In the genomic region with DNA sequence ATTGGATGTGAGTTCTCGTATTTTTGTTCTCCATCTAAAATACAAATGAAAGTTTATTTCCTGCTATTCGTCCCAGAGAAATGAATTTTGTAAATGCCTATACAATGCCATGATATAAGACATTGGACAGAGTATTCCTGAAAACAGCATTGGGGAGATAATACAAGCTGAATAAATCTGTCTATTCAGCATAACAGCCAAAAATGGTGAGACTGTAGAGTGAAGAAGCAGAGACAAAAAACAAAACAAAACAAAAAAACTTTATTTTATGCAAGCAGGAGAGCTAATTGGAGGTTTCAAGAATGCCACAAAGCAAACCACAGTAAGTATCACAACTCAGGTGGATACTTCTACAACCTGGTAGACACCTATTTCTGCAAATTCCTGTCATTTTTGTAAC, we compare ENCODE assay signal across 22 cellular contexts.
A peak's percentile ranks its signal among the peaks of the same experiment; 100 is the strongest.
DNase-seq lines count a peak whose midpoint lies in the region; ATAC-seq, FAIRE-seq and TF ChIP-seq lines count a peak whose summit lies in the region.
"Had no signal": no experiment of that assay in that cellular context is flagged by ENCODE, and none has a peak within 500 bp of the region (broad histone marks: within the 10 kb centered on the region; RNA-seq: fewer than 3 reads in every experiment).

No MANE protein-coding gene starts in this region.

- H3K4me1 ChIP-seq in MM.1S (ENCODE audit: low read length) (0 out of 2 replicates have a peak, but pooled peaks cover 3% of the 10 kb centered on the region), K562 (replicated peaks in 1 of 2; ENCODE audit: control insufficient read depth in 2 of 2, insufficient read depth in 2 of 2, low read length in 2 of 2) (no peaks in the 10 kb centered on the region)
- H3K4me1 ChIP-seq: BLaER1 treated with 17β-estradiol and CSF1 and Interleukin-3, amounts not matched to agents 10 nM and 100 nM had no signal

- 0% methylated on average over 2 of the region's 2 CpGs for WGBS in K562 (ENCODE audit: insufficient coverage, low coverage, missing lambda C conversion rate)

- no TSS peak for BruUV-seq in K562 (replicated peaks; lab: Mats Ljungman, UMichigan)

- H4K20me1 ChIP-seq in MM.1S (ENCODE audit: insufficient read depth, low read length): no peaks in the 10 kb centered on the region
- H4K20me1 ChIP-seq in K562 (replicated peaks; ENCODE audit: control insufficient read depth, insufficient read depth, low read length): no peaks in the 10 kb centered on the region
- H4K20me1 ChIP-seq: BLaER1 treated with 17β-estradiol and CSF1 and Interleukin-3, amounts not matched to agents 10 nM and 100 nM had no signal

- H3K9me1 ChIP-seq in K562 (ENCODE audit: control insufficient read depth, insufficient read depth, low read length): no peaks in the 10 kb centered on the region

- H2AFZ ChIP-seq in MM.1S (ENCODE audit: low read length) (no peak overlapping the region), K562 (ENCODE audit: low read depth, low read length) (no peak overlapping the region)

- H3K4me3 ChIP-seq in MM.1S (ENCODE audit: low read length) (no peak overlapping the region), K562 (no peak overlapping the region)
- H3K4me3 ChIP-seq: BLaER1 treated with 17β-estradiol and CSF1 and Interleukin-3, amounts not matched to agents 10 nM and 100 nM had no signal

- POLR2A ChIA-PET in K562 (lab: Yijun Ruan, JAX): no interaction called here

- TF ChIP-seq CTCF in MM.1S (IDR thresholded peaks at IDR 0.05; ENCODE audit: low read length) (no peak), K562 (IDR thresholded peaks at IDR 0.05 in 2 of 3, conservative IDR thresholded peaks at IDR 0.05 in 1 of 3; ENCODE audit: insufficient read depth in 2 of 3, low read depth in 1 of 3, low read length in 3 of 3) (no peak)

- DNase-seq in NCI-H446 treated with DMSO at 0.1 percent for 48 hours (lab: John Stamatoyannopoulos, UW) (peak; percentile 48), NCI-H446 (lab: John Stamatoyannopoulos, UW) (no peak), MM.1S (peak; percentile 32), K562 (ENCODE audit: extremely low read depth in 1 of 4, low spot score in 3 of 4) (no peak), mucosa of gallbladder (ENCODE audit: low spot score) (no peak), dedifferentiated amniotic fluid mesenchymal stem cell (ENCODE audit: extremely low spot score) (no peak)
- DNase-seq: ACHN; AML-193; BE2C; CD4-positive, alpha-beta T cell; CD8-positive, alpha-beta memory T cell; EL; GDM1; H7 had no signal

- in situ Hi-C loops in K562 (cut with MboI): no loop called here

- H3K9ac ChIP-seq in MM.1S (ENCODE audit: low read length) (no peak overlapping the region), K562 (ENCODE audit: insufficient read depth in 1 of 2, low read depth in 2 of 2, low read length in 2 of 2) (no peak overlapping the region)
- H3K9ac ChIP-seq: BLaER1 treated with 17β-estradiol and CSF1 and Interleukin-3, amounts not matched to agents 10 nM and 100 nM had no signal

- TF ChIP-seq EP300 in K562 (IDR thresholded peaks at IDR 0.05; ENCODE audit: low read length): no peak

- no peaks in the 10 kb centered on the region for H3F3A ChIP-seq in MM.1S (ENCODE audit: insufficient read depth, low read length)

- no peak for TF ChIP-seq RAD21 in K562 (CRISPR knock-in tag; conservative IDR thresholded peaks at IDR 0.05 in 1 of 2, IDR thresholded peaks at IDR 0.05 in 1 of 2)

- H3K79me2 ChIP-seq in MM.1S (ENCODE audit: low read length) (no peaks in the 10 kb centered on the region), K562 (ENCODE audit: control insufficient read depth, insufficient read depth, low read length) (no peaks in the 10 kb centered on the region)

- H3K4me2 ChIP-seq in MM.1S (ENCODE audit: low read depth, low read length) (no peak overlapping the region), K562 (ENCODE audit: insufficient read depth, low read length) (no peak overlapping the region)
- H3K4me2 ChIP-seq: BLaER1 treated with 17β-estradiol and CSF1 and Interleukin-3, amounts not matched to agents 10 nM and 100 nM had no signal

- H3K36me3 ChIP-seq in MM.1S (replicated peaks; ENCODE audit: insufficient read depth, low read length) (no peaks in the 10 kb centered on the region), K562 (ENCODE audit: control insufficient read depth, insufficient read depth, low read length) (no peaks in the 10 kb centered on the region)
- H3K36me3 ChIP-seq: BE2C; BLaER1 treated with 17β-estradiol and CSF1 and Interleukin-3, amounts not matched to agents 10 nM and 100 nM had no signal

- FAIRE-seq in K562 (lab: Jason Lieb, UNC): no peak
- FAIRE-seq: A204.1, D721Med, GM12891, GM18507, H1 had no signal

- no peaks in the 10 kb centered on the region for H3K9me2 ChIP-seq in MM.1S (replicated peaks; ENCODE audit: insufficient read depth, low read length)

- no peaks in the 10 kb centered on the region for H3K27me3 ChIP-seq in MM.1S (replicated peaks; ENCODE audit: insufficient read depth, low read length)
- H3K27me3 ChIP-seq in K562 (ENCODE audit: control insufficient read depth in 2 of 2, insufficient read depth in 2 of 2, low read length in 2 of 2): no peaks in the 10 kb centered on the region
- H3K27me3 ChIP-seq: BE2C; BLaER1 treated with 17β-estradiol and CSF1 and Interleukin-3, amounts not matched to agents 10 nM and 100 nM had no signal

- no peak for TF ChIP-seq POLR2A in K562 (conservative IDR thresholded peaks at IDR 0.05)

- ATAC-seq in K562: no peak
- ATAC-seq: HCT116 had no signal

- CTCF ChIA-PET in K562 (lab: Yijun Ruan, JAX; ENCODE audit: low intra/inter-chr PET ratio): no interaction called here

- H3K27ac ChIP-seq in MM.1S (ENCODE audit: low read length): no peak overlapping the region
- no peak overlapping the region for H3K27ac ChIP-seq in K562 (ENCODE audit: extremely low read depth, low read depth, low read length)
- H3K27ac ChIP-seq: 22Rv1; BLaER1 treated with 17β-estradiol and CSF1 and Interleukin-3, amounts not matched to agents 10 nM and 100 nM had no signal

- H3K9me3 ChIP-seq in MM.1S (replicated peaks; ENCODE audit: insufficient read depth, low read length) (no peaks in the 10 kb centered on the region), K562 (replicated peaks; ENCODE audit: control insufficient read depth, insufficient read depth, low read depth, low read length) (no peaks in the 10 kb centered on the region)
- H3K9me3 ChIP-seq: BE2C had no signal

- intact Hi-C loops in K562 (cut with micrococcal nuclease): no loop called here

TF ChIP-seq in K562, 482 proteins besides CTCF, POLR2A, EP300 and RAD21:
- TF ChIP-seq C11orf30 (IDR thresholded peaks at IDR 0.05; ENCODE audit: low read depth) (peak; percentile 62), ZNF316 (IDR thresholded peaks at IDR 0.05) (peak; percentile 82), YY1 (IDR thresholded peaks at IDR 0.05; ENCODE audit: borderline replicate concordance in 1 of 3, control insufficient read depth in 1 of 3, extremely low read depth in 1 of 3, insufficient read depth in 3 of 3, insufficient read length in 1 of 3, insufficient replicate concordance in 2 of 3, low read depth in 1 of 3, low read length in 2 of 3) (no peak), MAFK (IDR thresholded peaks at IDR 0.05; ENCODE audit: low read length) (peak; percentile 34; the same call in 1 of the 2 replicates), SP1 (CRISPR knock-in tag; IDR thresholded peaks at IDR 0.05) (no peak), TAF15 (IDR thresholded peaks at IDR 0.05; ENCODE audit: low read depth, low read length) (no peak), TFAM (CRISPR knock-in tag; conservative IDR thresholded peaks at IDR 0.05) (no peak), MAFG (tag; conservative IDR thresholded peaks at IDR 0.05) (peak; percentile 63), STAG1 (CRISPR knock-in tag; IDR thresholded peaks at IDR 0.05; ENCODE audit: borderline replicate concordance) (no peak), MAFF (IDR thresholded peaks at IDR 0.05; ENCODE audit: low read length) (peak; percentile 66)
- TF ChIP-seq, protein P1, sequence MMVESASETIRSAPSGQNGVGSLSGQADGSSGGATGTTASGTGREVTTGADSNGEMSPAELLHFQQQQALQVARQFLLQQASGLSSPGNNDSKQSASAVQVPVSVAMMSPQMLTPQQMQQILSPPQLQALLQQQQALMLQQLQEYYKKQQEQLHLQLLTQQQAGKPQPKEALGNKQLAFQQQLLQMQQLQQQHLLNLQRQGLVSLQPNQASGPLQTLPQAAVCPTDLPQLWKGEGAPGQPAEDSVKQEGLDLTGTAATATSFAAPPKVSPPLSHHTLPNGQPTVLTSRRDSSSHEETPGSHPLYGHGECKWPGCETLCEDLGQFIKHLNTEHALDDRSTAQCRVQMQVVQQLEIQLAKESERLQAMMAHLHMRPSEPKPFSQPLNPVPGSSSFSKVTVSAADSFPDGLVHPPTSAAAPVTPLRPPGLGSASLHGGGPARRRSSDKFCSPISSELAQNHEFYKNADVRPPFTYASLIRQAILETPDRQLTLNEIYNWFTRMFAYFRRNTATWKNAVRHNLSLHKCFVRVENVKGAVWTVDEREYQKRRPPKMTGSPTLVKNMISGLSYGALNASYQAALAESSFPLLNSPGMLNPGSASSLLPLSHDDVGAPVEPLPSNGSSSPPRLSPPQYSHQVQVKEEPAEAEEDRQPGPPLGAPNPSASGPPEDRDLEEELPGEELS (CRISPR knock-in tag; IDR thresholded peaks at IDR 0.05; ENCODE audit: borderline replicate concordance): no peak
TF ChIP-seq in K562: peak in this region for 5.

Comparison
In these comparisons a context has a peak if more than half of its experiments do, and no peak if none do; other contexts are left out.
1. DNase-seq: peak in NCI-H446 treated with DMSO at 0.1 percent for 48 hours (single experiment) and MM.1S (single experiment); none in NCI-H446 (0 of 2), K562 (0 of 4), mucosa of gallbladder (single experiment) and dedifferentiated amniotic fluid mesenchymal stem cell (single experiment).